35 cellular contexts compared by ENCODE assay signal in genomic region chr18:7497081-7497480, GRCh38.
"Had no signal": no experiment of that assay in that cellular context is flagged by ENCODE, and none has a peak within 500 bp of the region (broad histone marks: within the 10 kb centered on the region; RNA-seq: fewer than 3 reads in every experiment).

No MANE protein-coding gene starts in this region.

- H3K9me3 ChIP-seq: MG63 had no signal

- H3K4me3 ChIP-seq: MG63 had no signal

- DNase-seq: MG63, MM.1S, MV-4-11, NCI-H1048, NCI-H1092, NCI-H1092 treated with DMSO at 0.1 percent for 48 hours, NCI-H1105, NCI-H1105 treated with DMSO at 0.1 percent for 48 hours, NCI-H1417, NCI-H1417 treated with DMSO at 0.1 percent for 48 hours, NCI-H1436, NCI-H1436 treated with DMSO at 0.1 percent for 48 hours, NCI-H146, NCI-H1694, NCI-H1694 treated with DMSO at 0.1 percent for 48 hours, NCI-H187, NCI-H187 treated with DMSO at 0.1 percent for 48 hours, NCI-H1930, NCI-H2029, NCI-H2029 treated with DMSO at 0.1 percent for 48 hours, NCI-H2081, NCI-H2081 treated with DMSO at 0.1 percent for 48 hours, NCI-H2107, NCI-H2171, NCI-H2171 treated with DMSO at 0.1 percent for 48 hours, NCI-H2227 treated with DMSO at 0.1 percent for 48 hours, NCI-H226, NCI-H345, NCI-H446, NCI-H446 treated with DMSO at 0.1 percent for 48 hours, NCI-H510A, NCI-H510A treated with DMSO at 0.1 percent for 48 hours, NCI-H524, NCI-H524 treated with DMSO at 0.1 percent for 48 hours, NCI-H526 had no signal

- H3K36me3 ChIP-seq: MG63 had no signal

- H3K27me3 ChIP-seq: MG63 had no signal
